In genomic region chr11:117931971-117932370, GRCh38 we compare ENCODE assay signal across 11 cellular contexts. TPM values are rescaled to one million over a fixed set of nuclear protein-coding genes. Genes with fewer than 3 reads are reported as not detected.
DNase-seq lines count a peak whose midpoint lies in the region; ATAC-seq and TF ChIP-seq lines count a peak whose summit lies in the region.
"Had no signal": no experiment of that assay in that cellular context is flagged by ENCODE, and none has a peak within 500 bp of the region (broad histone marks: within the 10 kb centered on the region; RNA-seq: fewer than 3 reads in every experiment).

No MANE protein-coding gene starts in this region.

- no peak overlapping the region for H2AFZ ChIP-seq in neural progenitor cell (replicated peaks)

- peak overlapping the region; percentile 33 for H3K4me3 Mint-ChIP-seq in neural progenitor cell

- H3K4me1 ChIP-seq in neural progenitor cell: no peaks in the 10 kb centered on the region

- no peak overlapping the region for H3K4me2 ChIP-seq in neural progenitor cell

- peaks cover 44% of the 10 kb centered on the region for H3K4me1 Mint-ChIP-seq in neural progenitor cell

- no peaks in the 10 kb centered on the region for H3K27me3 ChIP-seq in GM06990 (replicated peaks; ENCODE audit: control insufficient read depth, insufficient read depth, low read length)
- no peaks in the 10 kb centered on the region for H3K27me3 ChIP-seq in neural progenitor cell

- H3K36me3 Mint-ChIP-seq in neural progenitor cell: no peaks in the 10 kb centered on the region

- H3K36me3 ChIP-seq in GM06990 (ENCODE audit: control insufficient read depth, insufficient read depth, low read length) (no peaks in the 10 kb centered on the region), neural progenitor cell (no peaks in the 10 kb centered on the region)
- H3K36me3 ChIP-seq: neutrophil had no signal

- no peaks in the 10 kb centered on the region for H3K79me2 ChIP-seq in neural progenitor cell (ENCODE audit: low read depth)

- H3K27me3 Mint-ChIP-seq in neural progenitor cell (ENCODE audit: insufficient read depth, low read depth): peaks cover 9% of the 10 kb centered on the region

- no peak for TF ChIP-seq CTCF in GM06990 (IDR thresholded peaks at IDR 0.05; ENCODE audit: insufficient read depth, low read length, poor library complexity, severe bottlenecking)
- TF ChIP-seq CTCF in neural progenitor cell (IDR thresholded peaks at IDR 0.05): no peak

- no peaks in the 10 kb centered on the region for H3K9me3 Mint-ChIP-seq in neural progenitor cell

- H3K9me3 ChIP-seq in neural progenitor cell (ENCODE audit: low read depth): no peaks in the 10 kb centered on the region
- H3K9me3 ChIP-seq: neutrophil had no signal

- ATAC-seq in GM21381 (IDR thresholded peaks at IDR 0.05; ENCODE audit: unreplicated experiment) (peak; percentile 53), HG03439 (IDR thresholded peaks at IDR 0.05; ENCODE audit: unreplicated experiment) (no peak)

- H3K4me3 ChIP-seq in GM06990 (replicated peaks; ENCODE audit: low read depth, low read length) (no peak overlapping the region), neural progenitor cell (no peak overlapping the region)
- H3K4me3 ChIP-seq: SK-N-MC had no signal

- H3F3A ChIP-seq in neural progenitor cell (ENCODE audit: low read depth): no peaks in the 10 kb centered on the region

- H3K27ac ChIP-seq in neural progenitor cell: no peak overlapping the region
- H3K27ac ChIP-seq: neutrophil, SK-N-MC had no signal

- H4K20me1 ChIP-seq in neural progenitor cell (ENCODE audit: low read depth): no peaks in the 10 kb centered on the region

- peak; percentile 41 for DNase-seq in GM06990 (ENCODE audit: extremely low read depth, insufficient read length)
- DNase-seq in activated CD4-positive, alpha-beta T cell treated with anti-CD3 and anti-CD28 coated beads, Interleukin-2, amount 50 U/mL, for 48 hours: peak; percentile 71 to 78
- no peak for DNase-seq in neural progenitor cell (ENCODE audit: low spot score)
- no peak for DNase-seq in NCI-H345 treated with DMSO at 0.1 percent for 48 hours (lab: John Stamatoyannopoulos, UW; ENCODE audit: unreplicated experiment)
- no peak for DNase-seq in SIG-M5 (lab: John Stamatoyannopoulos, UW)
- DNase-seq in MV-4-11 (lab: John Stamatoyannopoulos, UW): no peak
- DNase-seq: anterior cingulate cortex had no signal

- no peak overlapping the region for H3K9ac ChIP-seq in neural progenitor cell

- H3K27ac Mint-ChIP-seq in neural progenitor cell: peak overlapping the region; percentile 92

RNA-seq across cellular contexts. Expression of gene TMPRSS13, which starts 2.8 kb away (rescaled TPM):
- total RNA-seq in neural progenitor cell (ENCODE audit: low replicate concordance): 0.22 TPM in 1 of 2 replicates, not detected in the other

RNA-seq across cellular contexts. Expression of gene IL10RA, which starts 54.2 kb away (rescaled TPM):
- 0.12 TPM in 1 of 2 replicates, not detected in the other for total RNA-seq in neural progenitor cell (ENCODE audit: low replicate concordance)

RNA-seq across cellular contexts. Expression of gene FXYD6, which starts 55.5 kb away (rescaled TPM):
- 95.6 and 123 TPM in 2 replicates for total RNA-seq in neural progenitor cell (ENCODE audit: low replicate concordance)

Comparison
In these comparisons a context has a peak if more than half of its experiments do, and no peak if none do; other contexts are left out.
1. DNase-seq: peak in GM06990 (single experiment) and activated CD4-positive, alpha-beta T cell treated with anti-CD3 and anti-CD28 coated beads, Interleukin-2, amount 50 U/mL, for 48 hours (2 of 2); none in neural progenitor cell (single experiment), NCI-H345 treated with DMSO at 0.1 percent for 48 hours (single experiment), SIG-M5 (single experiment) and MV-4-11 (single experiment).